In the genomic region with DNA sequence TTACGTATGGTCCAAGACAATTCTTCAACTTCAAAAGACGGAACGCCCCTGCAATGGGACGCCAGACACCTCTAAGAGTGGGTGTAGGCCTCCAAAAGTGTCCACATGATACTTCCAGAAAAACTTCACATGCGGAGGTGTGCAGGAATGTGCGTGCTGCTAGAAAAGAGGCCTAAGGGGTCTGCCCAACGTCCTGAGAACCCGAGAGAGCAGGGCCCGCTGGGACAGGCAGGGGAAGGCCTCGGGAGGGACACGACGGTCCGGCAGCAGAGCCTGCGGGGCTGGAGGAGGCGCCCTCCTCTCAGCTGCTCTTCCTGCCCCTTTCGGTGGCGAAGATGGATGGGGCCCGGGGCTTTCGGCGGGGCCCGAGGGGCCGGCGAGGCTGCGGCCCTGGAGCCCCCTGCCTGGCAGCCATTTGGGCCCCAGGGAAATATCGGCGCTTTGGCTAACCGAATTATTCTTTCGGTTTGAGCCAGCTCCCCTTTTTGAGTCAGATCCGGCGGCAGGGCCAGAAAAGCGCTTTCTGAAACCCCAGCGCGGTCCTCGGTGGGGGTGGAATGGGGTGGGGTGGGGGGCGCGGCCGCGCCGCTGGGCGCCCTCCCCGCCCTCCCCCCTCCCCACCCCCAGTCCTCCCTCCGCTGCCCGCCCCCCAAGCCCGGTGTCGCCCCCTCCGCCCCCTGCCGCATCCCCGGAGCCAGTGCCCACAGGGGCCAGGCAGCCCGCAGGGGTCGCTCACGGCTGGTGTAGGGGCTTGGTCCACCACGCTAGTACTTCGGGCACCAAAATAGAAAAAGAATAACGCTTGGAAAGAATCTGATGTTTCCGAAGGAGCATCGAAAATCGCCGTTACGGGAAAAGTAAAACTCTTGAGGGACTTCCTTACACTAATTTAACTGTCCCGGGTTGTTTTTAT, we compare ENCODE assay signal across 1 cellular context.
TF ChIP-seq lines count a peak whose summit lies in the region.

No MANE protein-coding gene starts in this region.

TF ChIP-seq in GM23338, 12 proteins besides CTCF, POLR2A, EP300 and RAD21:
- TF ChIP-seq NANOG (IDR thresholded peaks at IDR 0.05; ENCODE audit: borderline replicate concordance) = no peak
- TF ChIP-seq EZH2 (IDR thresholded peaks at IDR 0.05; ENCODE audit: low read depth, unreplicated experiment) = no peak
- no peak for TF ChIP-seq EZH2phosphoT487 (IDR thresholded peaks at IDR 0.05; ENCODE audit: unreplicated experiment)
- no peak for TF ChIP-seq ZNF114 (CRISPR knock-in tag; IDR thresholded peaks at IDR 0.05)
- no peak for TF ChIP-seq POLR2AphosphoS5 (IDR thresholded peaks at IDR 0.05; ENCODE audit: low read depth)
- no peak for TF ChIP-seq ZNF331 (CRISPR knock-in tag; IDR thresholded peaks at IDR 0.05; ENCODE audit: low read depth)
- TF ChIP-seq, protein P1, sequence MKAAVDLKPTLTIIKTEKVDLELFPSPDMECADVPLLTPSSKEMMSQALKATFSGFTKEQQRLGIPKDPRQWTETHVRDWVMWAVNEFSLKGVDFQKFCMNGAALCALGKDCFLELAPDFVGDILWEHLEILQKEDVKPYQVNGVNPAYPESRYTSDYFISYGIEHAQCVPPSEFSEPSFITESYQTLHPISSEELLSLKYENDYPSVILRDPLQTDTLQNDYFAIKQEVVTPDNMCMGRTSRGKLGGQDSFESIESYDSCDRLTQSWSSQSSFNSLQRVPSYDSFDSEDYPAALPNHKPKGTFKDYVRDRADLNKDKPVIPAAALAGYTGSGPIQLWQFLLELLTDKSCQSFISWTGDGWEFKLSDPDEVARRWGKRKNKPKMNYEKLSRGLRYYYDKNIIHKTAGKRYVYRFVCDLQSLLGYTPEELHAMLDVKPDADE (IDR thresholded peaks at IDR 0.05) = no peak
